ENCODE assay signal across 27 cellular contexts in genomic region chr4:189084671-189085070, GRCh38.
DNase-seq lines count a peak whose midpoint lies in the region; ATAC-seq lines count a peak whose summit lies in the region.
"Had no signal": no experiment of that assay in that cellular context is flagged by ENCODE, and none has a peak within 500 bp of the region (broad histone marks: within the 10 kb centered on the region; RNA-seq: fewer than 3 reads in every experiment).

No MANE protein-coding gene starts in this region.

- no peaks in the 10 kb centered on the region for H3K4me1 Mint-ChIP-seq in CD4-positive, alpha-beta memory T cell
- H3K4me1 Mint-ChIP-seq: activated naive CD4-positive, alpha-beta T cell treated with anti-CD3 and anti-CD28 coated beads, Interleukin-2, amount 10 ng/mL, durations not matched to agents 7 days and 5 days; activated T-helper 17 cell treated with anti-CD3 and anti-CD28 coated beads, Interleukin-2, amount 50 U/mL, for 72 hours; brain had no signal

- no peak overlapping the region for H3K4ac ChIP-seq in mesendoderm (ENCODE audit: low read depth, low read length)

- H3K36me3 ChIP-seq in mesendoderm (ENCODE audit: control insufficient read depth, insufficient read depth, low read length) (no peaks in the 10 kb centered on the region), aorta (ENCODE audit: control insufficient read depth in 1 of 2, insufficient read depth in 2 of 2, low read length in 1 of 2) (no peaks in the 10 kb centered on the region)
- no peaks in the 10 kb centered on the region for H3K36me3 ChIP-seq in CD4-positive, alpha-beta memory T cell (ENCODE audit: insufficient read depth, low read length)
- H3K36me3 ChIP-seq: BLaER1, gastroesophageal sphincter, tibial artery had no signal

- H2BK120ac ChIP-seq in mesendoderm (ENCODE audit: low read depth, low read length), result no peak overlapping the region

- H4K5ac ChIP-seq in mesendoderm (ENCODE audit: low read length), result no peak overlapping the region

- no peak overlapping the region for H3K18ac ChIP-seq in mesendoderm (ENCODE audit: low read length)

- no CpG with 5 or more reads among the region's 4 CpGs for WGBS in mesendoderm (ENCODE audit: extremely low coverage, insufficient coverage, low lambda C conversion rate)
- WGBS in aorta, 2 donors, result 62 to 69% methylated on average over 4 of the region's 4 CpGs

- H3K27ac ChIP-seq in mesendoderm (ENCODE audit: low read depth, low read length) (no peak overlapping the region), aorta (ENCODE audit: low read depth in 1 of 2, low read length in 2 of 2) (no peak overlapping the region)
- H3K27ac ChIP-seq in CD4-positive, alpha-beta memory T cell (ENCODE audit: low read depth, low read length), result no peak overlapping the region
- H3K27ac ChIP-seq: BLaER1, gastroesophageal sphincter, KMS-11, tibial artery had no signal

- H3K27me3 ChIP-seq in mesendoderm (ENCODE audit: insufficient read depth, low read length, poor library complexity) (no peaks in the 10 kb centered on the region), aorta (ENCODE audit: control insufficient read depth in 1 of 2, insufficient read depth in 2 of 2, low read length in 1 of 2) (no peaks in the 10 kb centered on the region)
- no peaks in the 10 kb centered on the region for H3K27me3 ChIP-seq in CD4-positive, alpha-beta memory T cell (ENCODE audit: insufficient read depth, low read length)
- H3K27me3 ChIP-seq: BLaER1, gastroesophageal sphincter, tibial artery had no signal

- no peaks in the 10 kb centered on the region for H3K27me3 Mint-ChIP-seq in CD4-positive, alpha-beta memory T cell
- H3K27me3 Mint-ChIP-seq: activated naive CD4-positive, alpha-beta T cell treated with anti-CD3 and anti-CD28 coated beads, Interleukin-2, amount 10 ng/mL, durations not matched to agents 7 days and 5 days; activated T-helper 17 cell treated with anti-CD3 and anti-CD28 coated beads, Interleukin-2, amount 50 U/mL, for 72 hours; natural killer cell treated with Interleukin-12 subunit alpha and Interleukin-12 subunit beta and Interleukin-15 and Interleukin-18, amount 100 ng/mL, for 72 hours had no signal

- H3K4me3 ChIP-seq in Jurkat, Clone E6-1 (ENCODE audit: low read length), result no peak overlapping the region
- H3K4me3 ChIP-seq in mesendoderm (ENCODE audit: low read length) (no peak overlapping the region), aorta (ENCODE audit: low read length in 2 of 2) (no peak overlapping the region)
- H3K4me3 ChIP-seq in CD4-positive, alpha-beta memory T cell (ENCODE audit: low read length in 2 of 2), result no peak overlapping the region
- H3K4me3 ChIP-seq: BLaER1, gastroesophageal sphincter, tibial artery had no signal

- intact Hi-C loops in aorta (cut with DNase I), result no loop called here
- intact Hi-C loops in CD4-positive, alpha-beta memory T cell (cut with micrococcal nuclease), result no loop called here

- H3K79me1 ChIP-seq in mesendoderm (ENCODE audit: low read length), result no peaks in the 10 kb centered on the region

- H3K4me2 ChIP-seq in mesendoderm (ENCODE audit: low read length), result no peak overlapping the region
- H3K4me2 ChIP-seq: BLaER1, KMS-11 had no signal

- no peaks in the 10 kb centered on the region for H3K4me1 ChIP-seq in mesendoderm (ENCODE audit: control insufficient read depth, low read depth, low read length)
- no peaks in the 10 kb centered on the region for H3K4me1 ChIP-seq in aorta (ENCODE audit: control insufficient read depth in 1 of 2, insufficient read depth in 2 of 2, low read length in 2 of 2)
- H3K4me1 ChIP-seq in CD4-positive, alpha-beta memory T cell (ENCODE audit: insufficient read depth, low read length), result no peaks in the 10 kb centered on the region
- H3K4me1 ChIP-seq: BLaER1, gastroesophageal sphincter, tibial artery had no signal

- no peak overlapping the region for H3K9ac ChIP-seq in mesendoderm (ENCODE audit: low read length)
- H3K9ac ChIP-seq: BLaER1, KMS-11 had no signal

- DNase-seq in H4 (ENCODE audit: low spot score), result peak; percentile 23
- DNase-seq in Jurkat, Clone E6-1 (ENCODE audit: low read depth, low spot score), result peak; percentile 17
- DNase-seq in SK-MEL-5 (ENCODE audit: low read depth, low spot score), result peak; percentile 6
- DNase-seq in mesendoderm, result peak; percentile 39
- DNase-seq in aorta, result no peak
- no peak for DNase-seq in CD4-positive, alpha-beta memory T cell
- no peak for DNase-seq in epidermal melanocyte (ENCODE audit: insufficient read length, low spot score)
- DNase-seq: activated CD4-positive, alpha-beta T cell treated with anti-CD3 and anti-CD28 coated beads for 4 hours; activated CD8-positive, alpha-beta T cell treated with anti-CD3 and anti-CD28 coated beads, Interleukin-2, amount 10 ng/mL, durations not matched to agents 7 days and 5 days; activated naive CD4-positive, alpha-beta T cell treated with anti-CD3 and anti-CD28 coated beads, Interleukin-2, amount 10 ng/mL, durations not matched to agents 7 days and 5 days; DMS79; GDM1; HFFc6; left cardiac atrium; NCI-H1092; NCI-H187; PC-3; stimulated activated CD4-positive, alpha-beta T cell treated with anti-CD3 and anti-CD28 coated beads, Interleukin-15, amount 100 ng/mL, for 24 hours; stimulated activated CD4-positive, alpha-beta T cell treated with anti-CD3 and anti-CD28 coated beads, Interleukin-4, amount 100 ng/mL, for 4 hours; tibial artery had no signal

- no peak overlapping the region for H2AK5ac ChIP-seq in mesendoderm (ENCODE audit: low read length)

- H3K23ac ChIP-seq in mesendoderm (ENCODE audit: low read length), result no peak overlapping the region

- in situ Hi-C loops in SK-MEL-5 (cut with HindIII; ENCODE audit: low pct_unique_long_range_greater_than_20kb, low sequenced_read_pairs), result no loop called here

- H2BK5ac ChIP-seq in mesendoderm (ENCODE audit: low read length), result no peak overlapping the region

- no peaks in the 10 kb centered on the region for H3K79me2 ChIP-seq in mesendoderm (ENCODE audit: control insufficient read depth, insufficient read depth, low read length)

- H3K56ac ChIP-seq in mesendoderm (ENCODE audit: low read length), result no peak overlapping the region

- peaks cover 0 to 11% (median 0%) of the 10 kb centered on the region in 8 donors for H3K9me3 Mint-ChIP-seq in CD4-positive, alpha-beta memory T cell
- H3K9me3 Mint-ChIP-seq: brain, HFFc6 had no signal

- CTCF ChIA-PET in CD4-positive, alpha-beta memory T cell (lab: Charles Lee; ENCODE audit: partially characterized antibody), result no interaction called here

- ATAC-seq in aorta (ENCODE audit: low FRiP score), result no peak
- ATAC-seq: activated CD8-positive, alpha-beta T cell treated with anti-CD3 and anti-CD28 coated beads, Interleukin-2, amount 10 ng/mL, durations not matched to agents 7 days and 5 days; activated T-helper 17 cell treated with anti-CD3 and anti-CD28 coated beads, Interleukin-2, amount 50 U/mL, for 72 hours; gastroesophageal sphincter; left cardiac atrium; natural killer cell treated with Interleukin-12 subunit alpha and Interleukin-12 subunit beta and Interleukin-15 and Interleukin-18, amount 100 ng/mL, for 72 hours; PC-3; Right ventricle myocardium inferior had no signal

- H4K8ac ChIP-seq in mesendoderm (ENCODE audit: low read depth, low read length), result no peak overlapping the region

- H3K4me3 Mint-ChIP-seq in CD4-positive, alpha-beta memory T cell, result no peak overlapping the region
- H3K4me3 Mint-ChIP-seq: activated CD8-positive, alpha-beta T cell treated with anti-CD3 and anti-CD28 coated beads, Interleukin-2, amount 10 ng/mL, durations not matched to agents 7 days and 5 days; activated naive CD4-positive, alpha-beta T cell treated with anti-CD3 and anti-CD28 coated beads, Interleukin-2, amount 10 ng/mL, durations not matched to agents 7 days and 5 days; activated T-helper 17 cell treated with anti-CD3 and anti-CD28 coated beads, Interleukin-2, amount 50 U/mL, for 72 hours; brain; HFFc6; natural killer cell treated with Interleukin-12 subunit alpha and Interleukin-12 subunit beta and Interleukin-15 and Interleukin-18, amount 100 ng/mL, for 72 hours had no signal

- H3K36me3 Mint-ChIP-seq in CD4-positive, alpha-beta memory T cell, result no peaks in the 10 kb centered on the region
- H3K36me3 Mint-ChIP-seq: activated naive CD4-positive, alpha-beta T cell treated with anti-CD3 and anti-CD28 coated beads, Interleukin-2, amount 10 ng/mL, durations not matched to agents 7 days and 5 days; brain; natural killer cell treated with Interleukin-12 subunit alpha and Interleukin-12 subunit beta and Interleukin-15 and Interleukin-18, amount 100 ng/mL, for 72 hours had no signal

- no peak overlapping the region for H2BK15ac ChIP-seq in mesendoderm (replicated peaks; ENCODE audit: low read depth)

- peaks cover 1% of the 10 kb centered on the region for H3K9me3 ChIP-seq in aorta (ENCODE audit: control insufficient read depth, low read length)
- H3K9me3 ChIP-seq in CD4-positive, alpha-beta memory T cell (ENCODE audit: control insufficient read depth in 1 of 2, low read length in 2 of 2), result no peaks in the 10 kb centered on the region
- H3K9me3 ChIP-seq: BLaER1, gastroesophageal sphincter, tibial artery had no signal

- POLR2A ChIA-PET in CD4-positive, alpha-beta memory T cell (lab: Charles Lee; ENCODE audit: partially characterized antibody), result no interaction called here

- H3K27ac Mint-ChIP-seq in CD4-positive, alpha-beta memory T cell, result no peak overlapping the region
- H3K27ac Mint-ChIP-seq: activated CD8-positive, alpha-beta T cell treated with anti-CD3 and anti-CD28 coated beads, Interleukin-2, amount 10 ng/mL, durations not matched to agents 7 days and 5 days; activated naive CD4-positive, alpha-beta T cell treated with anti-CD3 and anti-CD28 coated beads, Interleukin-2, amount 10 ng/mL, durations not matched to agents 7 days and 5 days; activated T-helper 17 cell treated with anti-CD3 and anti-CD28 coated beads, Interleukin-2, amount 50 U/mL, for 72 hours; brain; HFFc6; natural killer cell treated with Interleukin-12 subunit alpha and Interleukin-12 subunit beta and Interleukin-15 and Interleukin-18, amount 100 ng/mL, for 72 hours had no signal

Comparison
In these comparisons a context has a peak if more than half of its experiments do, and no peak if none do; other contexts are left out.
1. DNase-seq: peak in H4 (single experiment), Jurkat, Clone E6-1 (single experiment), SK-MEL-5 (single experiment) and mesendoderm (single experiment); none in aorta (0 of 2), CD4-positive, alpha-beta memory T cell (0 of 5) and epidermal melanocyte (single experiment).